9 cellular contexts compared by ENCODE assay signal in the genomic region with DNA sequence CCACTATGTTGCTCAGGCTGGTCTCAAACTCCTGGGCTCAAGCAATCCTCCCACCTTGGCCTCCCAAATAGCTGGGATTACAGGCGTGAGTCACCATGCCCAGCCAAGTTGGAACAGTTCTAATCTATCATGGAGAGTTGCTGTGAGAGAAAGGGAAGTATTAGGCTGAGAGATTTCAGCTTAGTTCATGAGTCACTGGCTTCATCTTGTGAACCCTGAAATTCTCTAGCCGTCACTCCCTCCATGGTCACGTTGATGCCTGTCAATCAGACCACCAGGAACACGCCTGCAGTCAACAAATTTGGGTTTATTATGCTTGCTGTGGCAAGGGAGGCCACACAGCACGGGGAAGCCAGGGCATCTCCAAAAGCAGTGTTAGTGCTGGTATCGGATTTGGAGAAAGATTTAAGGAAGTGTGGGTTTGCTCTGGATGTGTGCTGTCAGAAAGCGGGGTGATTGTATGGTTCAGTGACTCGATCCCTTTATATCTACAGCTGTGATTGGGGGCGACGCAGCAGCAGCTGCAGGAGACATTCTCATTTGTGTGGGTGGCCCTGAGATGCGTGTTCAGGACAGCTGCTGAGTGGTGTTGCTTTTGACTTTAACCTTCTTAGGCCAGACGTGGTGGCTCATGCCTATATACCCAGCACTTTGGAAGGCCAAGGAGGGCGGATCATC. TPM values are rescaled to one million over a fixed set of nuclear protein-coding genes. Genes with fewer than 3 reads are reported as not detected.
A peak's percentile ranks its signal among the peaks of the same experiment; 100 is the strongest.
DNase-seq lines count a peak whose midpoint lies in the region; ATAC-seq and TF ChIP-seq lines count a peak whose summit lies in the region.
"Had no signal": no experiment of that assay in that cellular context is flagged by ENCODE, and none has a peak within 500 bp of the region (broad histone marks: within the 10 kb centered on the region; RNA-seq: fewer than 3 reads in every experiment).

No MANE protein-coding gene starts in this region.

- peak; percentile 74 for DNase-seq in MG63
- peak; percentile 57 for DNase-seq in choroid plexus epithelial cell (ENCODE audit: low read depth)
- peak; percentile 83 for DNase-seq in retinal pigment epithelial cell (ENCODE audit: low read depth)
- DNase-seq in stimulated activated CD4-positive, alpha-beta T cell treated with anti-CD3 and anti-CD28 coated beads, Interleukin-15, amount 100 ng/mL, for 24 hours, result no peak
- no peak for DNase-seq in left lobe of liver (ENCODE audit: low spot score)
- no peak for DNase-seq in body of pancreas
- DNase-seq: activated CD4-positive, alpha-beta T cell treated with anti-CD3 and anti-CD28 coated beads, Interleukin-2, amount 50 U/mL, for 48 hours; midbrain; NCI-H774 had no signal

- H3K36me3 ChIP-seq in MG63 (no peaks in the 10 kb centered on the region), body of pancreas (replicated peaks in 1 of 2; ENCODE audit: insufficient read depth in 1 of 2, low read depth in 2 of 2) (peaks cover 0 to 6% of the 10 kb centered on the region in 2 donors)

- intact Hi-C loops in body of pancreas (cut with DNase I), result no loop called here

- peak overlapping the region in 2 of 4 donors; percentile 33 to 46 for H3K27ac ChIP-seq in body of pancreas

- H3K27me3 ChIP-seq in MG63 (no peaks in the 10 kb centered on the region), body of pancreas (no peaks in the 10 kb centered on the region)

- H3K9me3 ChIP-seq in MG63 (no peaks in the 10 kb centered on the region), body of pancreas (no peaks in the 10 kb centered on the region)

- ATAC-seq in left lobe of liver, result no peak
- no peak for ATAC-seq in body of pancreas

- no peak for TF ChIP-seq POLR2A in body of pancreas (IDR thresholded peaks at IDR 0.05)

- no peak overlapping the region for H3K4me3 ChIP-seq in MG63
- H3K4me3 ChIP-seq in choroid plexus epithelial cell (ENCODE audit: low read depth, low read length), result no peak overlapping the region
- no peak overlapping the region for H3K4me3 ChIP-seq in retinal pigment epithelial cell (ENCODE audit: low read length)
- H3K4me3 ChIP-seq in body of pancreas, result no peak overlapping the region

- peaks cover 5% of the 10 kb centered on the region for H3K4me1 ChIP-seq in body of pancreas

- TF ChIP-seq CTCF in choroid plexus epithelial cell (conservative IDR thresholded peaks at IDR 0.05; ENCODE audit: low read depth, low read length) (no peak), retinal pigment epithelial cell (conservative IDR thresholded peaks at IDR 0.05; ENCODE audit: low read depth, low read length) (no peak), body of pancreas (IDR thresholded peaks at IDR 0.05) (no peak)

- 74 to 79% methylated on average over 8 to 13 of the region's 13 CpGs for WGBS in body of pancreas, 2 donors

RNA-seq across cellular contexts. Expression of a gene that starts 18.7 kb away (rescaled TPM):
- 4.7 and 6.2 TPM in 2 replicates for total RNA-seq in MG63 (2014; rRNA removed; shearing (Covaris generic); ENCODE audit: low replicate concordance)
- total RNA-seq in left lobe of liver, result 0.98 TPM
- 1 to 10 TPM in 1 of 2 donors, under 1 TPM in 1; 0.66 to 1.0 TPM for total RNA-seq in body of pancreas

RNA-seq across cellular contexts. Expression of a gene that starts 30.2 kb away (rescaled TPM):
- total RNA-seq in MG63 (2014; rRNA removed; shearing (Covaris generic); ENCODE audit: low replicate concordance), result 17.5 and 23.1 TPM in 2 replicates
- total RNA-seq in left lobe of liver (6.2 TPM), body of pancreas (10 to 100 TPM; 42.5 to 46.2 TPM)

RNA-seq across cellular contexts. Expression of a gene that starts 46.5 kb away (rescaled TPM):
- not detected in 2 replicates for total RNA-seq in MG63 (2014; rRNA removed; shearing (Covaris generic); ENCODE audit: low replicate concordance)
- 33.0 TPM for total RNA-seq in left lobe of liver
- not detected for total RNA-seq in body of pancreas

RNA-seq across cellular contexts. Expression of a gene that starts 52.7 kb away (rescaled TPM):
- not detected in 2 replicates for total RNA-seq in MG63 (2014; rRNA removed; shearing (Covaris generic); ENCODE audit: low replicate concordance)
- total RNA-seq in left lobe of liver (12.3 TPM), body of pancreas (1 to 10 TPM; 5.7 to 6.9 TPM)

RNA-seq across cellular contexts. Expression of a gene that starts 58.7 kb away (rescaled TPM):
- total RNA-seq in MG63 (2014; rRNA removed; shearing (Covaris generic); ENCODE audit: low replicate concordance), result 3.3 and 4.8 TPM in 2 replicates
- 28.7 TPM for total RNA-seq in left lobe of liver
- 10 to 100 TPM; 27.8 to 38.9 TPM for total RNA-seq in body of pancreas

Comparison
In these comparisons a context has a peak if more than half of its experiments do, and no peak if none do; other contexts are left out.
1. DNase-seq: peak in MG63 (single experiment), choroid plexus epithelial cell (single experiment) and retinal pigment epithelial cell (single experiment); none in stimulated activated CD4-positive, alpha-beta T cell treated with anti-CD3 and anti-CD28 coated beads, Interleukin-15, amount 100 ng/mL, for 24 hours (single experiment), left lobe of liver (single experiment) and body of pancreas (0 of 4).
2. RNA of a gene that starts 46.5 kb away (total RNA-seq): 33.0 TPM in left lobe of liver (single experiment); not detected in MG63 and not detected in body of pancreas; every median in the first group is over 10 times any median in the second.